Comparison of ENCODE assay signal across 13 cellular contexts in the genomic region with DNA sequence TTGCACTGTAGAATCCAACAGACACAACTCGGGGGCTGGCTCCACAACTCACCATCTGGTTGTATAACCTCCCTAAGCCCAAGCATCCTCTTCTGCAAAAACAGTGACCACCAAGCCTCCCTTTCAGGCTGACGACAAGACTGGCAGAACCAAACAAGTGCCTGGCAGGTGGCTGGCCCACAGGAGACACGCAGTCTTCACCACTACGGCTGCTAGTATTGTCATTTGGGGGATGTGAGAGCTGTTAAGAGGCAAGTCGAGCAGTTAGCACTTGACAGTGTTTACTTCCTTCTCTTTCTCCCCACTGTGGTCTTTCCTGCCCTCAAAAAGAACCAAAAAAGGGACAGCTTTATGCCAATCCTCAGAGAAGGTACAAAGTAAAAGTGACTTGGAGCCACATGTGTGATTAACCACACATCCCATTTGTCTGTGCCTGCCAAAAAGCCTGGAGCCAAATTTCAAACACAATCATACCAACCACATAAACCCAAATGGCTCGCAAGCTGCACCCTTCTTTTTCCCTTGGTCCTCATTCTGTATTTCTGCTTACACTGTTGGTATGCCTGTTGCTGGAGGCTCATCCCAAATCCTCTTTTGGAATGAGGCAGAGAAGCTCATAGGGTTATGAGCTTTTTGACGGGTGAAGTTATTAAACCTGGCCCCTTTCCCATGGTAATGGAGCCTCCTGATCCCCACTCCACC.
A peak's percentile ranks its signal among the peaks of the same experiment; 100 is the strongest.
DNase-seq lines count a peak whose midpoint lies in the region; ATAC-seq and TF ChIP-seq lines count a peak whose summit lies in the region.
"Had no signal": no experiment of that assay in that cellular context is flagged by ENCODE, and none has a peak within 500 bp of the region (broad histone marks: within the 10 kb centered on the region; RNA-seq: fewer than 3 reads in every experiment).

No MANE protein-coding gene starts in this region.

- H3K27me3 ChIP-seq in esophagus (ENCODE audit: control insufficient read depth in 1 of 2, insufficient read depth in 2 of 2, low read length in 2 of 2), result no peaks in the 10 kb centered on the region
- H3K27me3 ChIP-seq in psoas muscle (ENCODE audit: insufficient read depth in 3 of 3, low read length in 2 of 3), result no peaks in the 10 kb centered on the region

- TF ChIP-seq CTCF in psoas muscle (IDR thresholded peaks at IDR 0.05) (no peak), coronary artery (IDR thresholded peaks at IDR 0.05) (no peak), GM10266 (IDR thresholded peaks at IDR 0.05; ENCODE audit: control insufficient read depth, insufficient read depth, low read depth, missing control alignments) (no peak)

- peak overlapping the region; percentile 18 to 22 for H3K27ac ChIP-seq in esophagus (ENCODE audit: low read depth in 2 of 2, low read length in 1 of 2)
- peak overlapping the region; percentile 47 for H3K27ac ChIP-seq in psoas muscle
- no peak overlapping the region for H3K27ac ChIP-seq in coronary artery

- no peaks in the 10 kb centered on the region for H3K9me3 ChIP-seq in esophagus (ENCODE audit: control insufficient read depth in 2 of 2, insufficient read depth in 1 of 2, low read depth in 1 of 2, low read length in 1 of 2)
- H3K9me3 ChIP-seq in psoas muscle, result no peaks in the 10 kb centered on the region
- H3K9me3 ChIP-seq: HAP-1 had no signal

- H3K36me3 ChIP-seq in esophagus (ENCODE audit: control insufficient read depth in 2 of 2, insufficient read depth in 2 of 2, low read length in 1 of 2), result no peaks in the 10 kb centered on the region
- no peaks in the 10 kb centered on the region for H3K36me3 ChIP-seq in psoas muscle (ENCODE audit: insufficient read depth in 1 of 2, low read depth in 1 of 2)
- H3K36me3 ChIP-seq: HAP-1 had no signal

- intact Hi-C loops in psoas muscle (cut with DNase I), result loop anchor here in 1 of 2 donors (5.0 kb wide), 1 partner anchor 45 kb away; no protein-coding TSS in a partner anchor

- H3K4me1 ChIP-seq in esophagus (ENCODE audit: control insufficient read depth in 2 of 2, insufficient read depth in 2 of 2, low read length in 1 of 2) (peaks cover 3 to 4% of the 10 kb centered on the region in 2 donors), psoas muscle (peaks cover 36% of the 10 kb centered on the region)

- H3K4me3 ChIP-seq in esophagus (ENCODE audit: low read depth in 1 of 2, low read length in 2 of 2) (no peak overlapping the region), psoas muscle (no peak overlapping the region), coronary artery (no peak overlapping the region)
- H3K4me3 ChIP-seq: HAP-1 had no signal

- WGBS in esophagus, 2 donors, result 39 to 61% methylated on average over 7 of the region's 7 CpGs
- WGBS in psoas muscle, 3 donors, result 36 to 47% (median 40%) methylated on average over 7 of the region's 7 CpGs

- peak in 1 of 4 donors; percentile 19 for ATAC-seq in psoas muscle
- ATAC-seq: stimulated activated naive B cell treated with anti-CD40 and anti-IgM and Interleukin-4, amounts not matched to agents 10 μg/mL and 1 μg/mL and 100 μg/mL, for 72 hours had no signal

- peak; percentile 38 for DNase-seq in EL
- DNase-seq in NCI-H2029 treated with DMSO at 0.1 percent for 48 hours (lab: John Stamatoyannopoulos, UW), result peak; percentile 78
- DNase-seq in psoas muscle, result no peak
- DNase-seq in coronary artery (ENCODE audit: low spot score), result no peak
- no peak for DNase-seq in GM10266 (ENCODE audit: extremely low spot score)
- no peak for DNase-seq in COLO829 (ENCODE audit: low spot score)
- no peak for DNase-seq in activated CD4-positive, alpha-beta T cell treated with anti-CD3 and anti-CD28 coated beads, Interleukin-2, amount 50 U/mL, for 4 hours
- DNase-seq: NCI-H1092; stimulated activated CD4-positive, alpha-beta T cell treated with anti-CD3 and anti-CD28 coated beads, Interleukin-12 subunit alpha, Interleukin-12 subunit beta, amount 100 ng/mL, for 4 hours; stimulated activated naive B cell treated with anti-CD40 and anti-IgM and Interleukin-4, amounts not matched to agents 10 μg/mL and 1 μg/mL and 100 μg/mL, for 72 hours; T1000 had no signal

Comparison
In these comparisons a context has a peak if more than half of its experiments do, and no peak if none do; other contexts are left out.
1. DNase-seq: peak in EL (single experiment) and NCI-H2029 treated with DMSO at 0.1 percent for 48 hours (single experiment); none in psoas muscle (0 of 2), coronary artery (single experiment), GM10266 (single experiment), COLO829 (single experiment) and activated CD4-positive, alpha-beta T cell treated with anti-CD3 and anti-CD28 coated beads, Interleukin-2, amount 50 U/mL, for 4 hours (0 of 2).
2. H3K27ac ChIP-seq: peak in esophagus (2 of 2) and psoas muscle (single experiment); none in coronary artery (0 of 2).